ENCODE assay signal across 22 cellular contexts in genomic region chr16:84631882-84632281, GRCh38. TPM values are rescaled to one million over a fixed set of nuclear protein-coding genes. Genes with fewer than 3 reads are reported as not detected.
DNase-seq lines count a peak whose midpoint lies in the region; ATAC-seq and TF ChIP-seq lines count a peak whose summit lies in the region.
"Had no signal": no experiment of that assay in that cellular context is flagged by ENCODE, and none has a peak within 500 bp of the region (broad histone marks: within the 10 kb centered on the region; RNA-seq: fewer than 3 reads in every experiment).

No MANE protein-coding gene starts in this region.

- no peak overlapping the region for H3K27ac Mint-ChIP-seq in T-helper 1 cell treated with Interleukin-12 subunit alpha and Interleukin-12 subunit beta and Interleukin-4 antibody, amounts not matched to agents 30 μg/mL and 1 μg/mL, for 36 hours
- H3K27ac Mint-ChIP-seq in natural killer cell treated with Interleukin-12 subunit alpha and Interleukin-12 subunit beta and Interleukin-15 and Interleukin-18, amount 100 ng/mL, for 72 hours, result no peak overlapping the region
- H3K27ac Mint-ChIP-seq: stimulated activated naive B cell treated with anti-CD40 and anti-IgM and Interleukin-4, amounts not matched to agents 10 μg/mL and 1 μg/mL and 100 μg/mL, for 72 hours had no signal

- H3K27me3 Mint-ChIP-seq in T-helper 1 cell treated with Interleukin-12 subunit alpha and Interleukin-12 subunit beta and Interleukin-4 antibody, amounts not matched to agents 30 μg/mL and 1 μg/mL, for 36 hours (ENCODE audit: low read depth), result peaks cover 54% of the 10 kb centered on the region
- peaks cover 0 to 6% of the 10 kb centered on the region in 2 donors for H3K27me3 Mint-ChIP-seq in natural killer cell treated with Interleukin-12 subunit alpha and Interleukin-12 subunit beta and Interleukin-15 and Interleukin-18, amount 100 ng/mL, for 72 hours
- H3K27me3 Mint-ChIP-seq: stimulated activated naive B cell treated with anti-CD40 and anti-IgM and Interleukin-4, amounts not matched to agents 10 μg/mL and 1 μg/mL and 100 μg/mL, for 72 hours had no signal

- no TSS peak for BruUV-seq in OCI-LY7 (replicated peaks; lab: Mats Ljungman, UMichigan)

- peak overlapping the region; percentile 44; the same call in 1 of the 2 replicates for H2AFZ ChIP-seq in OCI-LY7 (ENCODE audit: low read length)

- H3K4me2 ChIP-seq in DOHH2 (ENCODE audit: low read length) (peak overlapping the region; percentile 48), OCI-LY7 (ENCODE audit: low read length) (peak overlapping the region; percentile 26; the same call in 1 of the 2 replicates)
- H3K4me2 ChIP-seq: smooth muscle cell had no signal

- H3K4me1 ChIP-seq in DOHH2 (ENCODE audit: control insufficient read depth, low read length) (peaks cover 39% of the 10 kb centered on the region), OCI-LY7 (ENCODE audit: insufficient read depth, low read length, poor library complexity, severe bottlenecking) (peaks cover 34% of the 10 kb centered on the region)

- POLR2A ChIA-PET in OCI-LY7 (lab: Charles Lee), result interaction anchor here (0.7 to 0.9 kb wide), 2 partner anchors 12 to 38 kb away, joined by 3 read pairs; no protein-coding TSS in a partner anchor

- H3K9me3 ChIP-seq in DOHH2 (ENCODE audit: control insufficient read depth, insufficient read depth, low read length) (no peaks in the 10 kb centered on the region), OCI-LY7 (ENCODE audit: low read length) (no peaks in the 10 kb centered on the region)
- H3K9me3 ChIP-seq: BE2C, MG63, tibial artery had no signal

- peak overlapping the region; percentile 27 for H3K4me3 Mint-ChIP-seq in T-helper 1 cell treated with Interleukin-12 subunit alpha and Interleukin-12 subunit beta and Interleukin-4 antibody, amounts not matched to agents 30 μg/mL and 1 μg/mL, for 36 hours
- H3K4me3 Mint-ChIP-seq in natural killer cell treated with Interleukin-12 subunit alpha and Interleukin-12 subunit beta and Interleukin-15 and Interleukin-18, amount 100 ng/mL, for 72 hours, result peak overlapping the region; percentile 38
- H3K4me3 Mint-ChIP-seq: stimulated activated naive B cell treated with anti-CD40 and anti-IgM and Interleukin-4, amounts not matched to agents 10 μg/mL and 1 μg/mL and 100 μg/mL, for 72 hours had no signal

- no peaks in the 10 kb centered on the region for H4K20me1 ChIP-seq in DOHH2 (ENCODE audit: control insufficient read depth, insufficient read depth, low read depth, low read length)
- H4K20me1 ChIP-seq in OCI-LY7 (ENCODE audit: insufficient read depth, low read length), result no peaks in the 10 kb centered on the region

- no peaks in the 10 kb centered on the region for H3K79me2 ChIP-seq in DOHH2 (ENCODE audit: control insufficient read depth, low read length)
- H3K79me2 ChIP-seq in OCI-LY7 (ENCODE audit: insufficient read depth, low read depth, low read length), result no peaks in the 10 kb centered on the region

- H3K9me2 ChIP-seq in DOHH2 (replicated peaks; ENCODE audit: control insufficient read depth, low read length) (no peaks in the 10 kb centered on the region), OCI-LY7 (ENCODE audit: insufficient read depth, low read length) (no peaks in the 10 kb centered on the region)

- no peaks in the 10 kb centered on the region for H3K27me3 ChIP-seq in DOHH2 (ENCODE audit: control insufficient read depth, low read length)
- H3K27me3 ChIP-seq: BE2C, cardiac muscle cell, MG63, tibial artery had no signal

- H3K36me3 ChIP-seq in DOHH2 (ENCODE audit: control insufficient read depth, low read length), result no peaks in the 10 kb centered on the region
- no peaks in the 10 kb centered on the region for H3K36me3 ChIP-seq in OCI-LY7 (ENCODE audit: insufficient read depth, low read length)
- H3K36me3 ChIP-seq: BE2C, cardiac muscle cell, MG63, tibial artery had no signal

- H3K4me1 Mint-ChIP-seq in T-helper 1 cell treated with Interleukin-12 subunit alpha and Interleukin-12 subunit beta and Interleukin-4 antibody, amounts not matched to agents 30 μg/mL and 1 μg/mL, for 36 hours (ENCODE audit: low read depth), result peaks cover 19% of the 10 kb centered on the region
- H3K4me1 Mint-ChIP-seq in natural killer cell treated with Interleukin-12 subunit alpha and Interleukin-12 subunit beta and Interleukin-15 and Interleukin-18, amount 100 ng/mL, for 72 hours (ENCODE audit: low read depth in 2 of 2), result peaks cover 14 to 18% of the 10 kb centered on the region in 2 donors

- H3K4me3 ChIP-seq in DOHH2 (ENCODE audit: low read length) (peak overlapping the region; percentile 14; the same call in 1 of the 2 replicates), OCI-LY7 (ENCODE audit: low read depth, low read length, poor library complexity, severe bottlenecking) (no peak overlapping the region)
- H3K4me3 ChIP-seq: cardiac muscle cell, MG63, smooth muscle cell, tibial artery had no signal

- DNase-seq in T-helper 1 cell (no peak), OCI-LY7 (ENCODE audit: low spot score) (no peak), NCI-H1436 treated with DMSO at 0.1 percent for 48 hours (lab: John Stamatoyannopoulos, UW) (no peak), HUDEP-2 (lab: John Stamatoyannopoulos, UW; ENCODE audit: unreplicated experiment in 76 of 76) (no peak)
- no peak for DNase-seq in natural killer cell treated with Interleukin-12 subunit alpha and Interleukin-12 subunit beta and Interleukin-15 and Interleukin-18, amount 100 ng/mL, for 72 hours (ENCODE audit: low spot score)
- DNase-seq: activated CD4-positive, alpha-beta T cell treated with anti-CD3 and anti-CD28 coated beads, Interleukin-2, amount 50 U/mL, for 1 hour; anterior cingulate cortex; BE2C; HCEC 1CT; mammary epithelial cell; MG63; NCI-H1694; NCI-H2171; NCI-H526; retina; stimulated activated naive B cell treated with anti-CD40 and anti-IgM and Interleukin-4, amounts not matched to agents 10 μg/mL and 1 μg/mL and 100 μg/mL, for 72 hours; tibial artery had no signal

- TF ChIP-seq CTCF in DOHH2 (IDR thresholded peaks at IDR 0.05; ENCODE audit: low read depth, low read length, poor library complexity, severe bottlenecking) (no peak), OCI-LY7 (conservative IDR thresholded peaks at IDR 0.05; ENCODE audit: low read length) (no peak)

- H3K9me3 Mint-ChIP-seq in T-helper 1 cell treated with Interleukin-12 subunit alpha and Interleukin-12 subunit beta and Interleukin-4 antibody, amounts not matched to agents 30 μg/mL and 1 μg/mL, for 36 hours, result no peaks in the 10 kb centered on the region
- H3K9me3 Mint-ChIP-seq in natural killer cell treated with Interleukin-12 subunit alpha and Interleukin-12 subunit beta and Interleukin-15 and Interleukin-18, amount 100 ng/mL, for 72 hours, result no peaks in the 10 kb centered on the region
- H3K9me3 Mint-ChIP-seq: stimulated activated naive B cell treated with anti-CD40 and anti-IgM and Interleukin-4, amounts not matched to agents 10 μg/mL and 1 μg/mL and 100 μg/mL, for 72 hours had no signal

- H3K27ac ChIP-seq in DOHH2 (ENCODE audit: low read depth, low read length) (no peak overlapping the region), OCI-LY7 (ENCODE audit: low read depth, low read length, poor library complexity, severe bottlenecking) (no peak overlapping the region)
- H3K27ac ChIP-seq: cardiac muscle cell had no signal

- ATAC-seq in natural killer cell treated with Interleukin-12 subunit alpha and Interleukin-12 subunit beta and Interleukin-15 and Interleukin-18, amount 100 ng/mL, for 72 hours, result no peak
- no peak for ATAC-seq in GM18870 (IDR thresholded peaks at IDR 0.05; ENCODE audit: unreplicated experiment)
- ATAC-seq: stimulated activated naive B cell treated with anti-CD40 and anti-IgM and Interleukin-4, amounts not matched to agents 10 μg/mL and 1 μg/mL and 100 μg/mL, for 72 hours had no signal

- peaks cover 5% of the 10 kb centered on the region; the same call in 1 of the 2 replicates for H3F3A ChIP-seq in DOHH2 (ENCODE audit: control insufficient read depth, insufficient read depth)

- CTCF ChIA-PET in OCI-LY7 (lab: Charles Lee; ENCODE audit: unreplicated experiment), result no interaction called here

- intact Hi-C loops in OCI-LY7 (cut with micrococcal nuclease; ENCODE audit: unreplicated experiment), result no loop called here

- H3K36me3 Mint-ChIP-seq in T-helper 1 cell treated with Interleukin-12 subunit alpha and Interleukin-12 subunit beta and Interleukin-4 antibody, amounts not matched to agents 30 μg/mL and 1 μg/mL, for 36 hours (ENCODE audit: low read depth), result peaks cover 2% of the 10 kb centered on the region
- H3K36me3 Mint-ChIP-seq in natural killer cell treated with Interleukin-12 subunit alpha and Interleukin-12 subunit beta and Interleukin-15 and Interleukin-18, amount 100 ng/mL, for 72 hours, result no peaks in the 10 kb centered on the region
- H3K36me3 Mint-ChIP-seq: stimulated activated naive B cell treated with anti-CD40 and anti-IgM and Interleukin-4, amounts not matched to agents 10 μg/mL and 1 μg/mL and 100 μg/mL, for 72 hours had no signal

RNA-seq across cellular contexts. Expression of gene COTL1, which starts 14.0 kb away (rescaled TPM):
- total RNA-seq in OCI-LY7 (2014; rRNA removed; shearing (Covaris generic)), result 119 and 125 TPM in 2 replicates
- total RNA-seq in OCI-LY7 (2022), result 214 and 232 TPM in 2 replicates
- 100 to 1,000 TPM; 128 to 154 TPM for total RNA-seq in natural killer cell treated with Interleukin-12 subunit alpha and Interleukin-12 subunit beta and Interleukin-15 and Interleukin-18, amount 100 ng/mL, for 72 hours

RNA-seq across cellular contexts. Expression of gene KLHL36, which starts 16.4 kb away (rescaled TPM):
- total RNA-seq in OCI-LY7 (2014; rRNA removed; shearing (Covaris generic)), result 50.1 and 58.9 TPM in 2 replicates
- total RNA-seq in OCI-LY7 (2022), result 66.1 and 69.0 TPM in 2 replicates
- 10 to 100 TPM; 35.9 to 48.6 TPM for total RNA-seq in natural killer cell treated with Interleukin-12 subunit alpha and Interleukin-12 subunit beta and Interleukin-15 and Interleukin-18, amount 100 ng/mL, for 72 hours
